Comparison of ENCODE assay signal across 27 cellular contexts in genomic region chr2:231376857-231377256, GRCh38. TPM values are rescaled to one million over a fixed set of nuclear protein-coding genes. Genes with fewer than 3 reads are reported as not detected.
DNase-seq lines count a peak whose midpoint lies in the region; ATAC-seq, FAIRE-seq and TF ChIP-seq lines count a peak whose summit lies in the region.
"Had no signal": no experiment of that assay in that cellular context is flagged by ENCODE, and none has a peak within 500 bp of the region (broad histone marks: within the 10 kb centered on the region; RNA-seq: fewer than 3 reads in every experiment).

No MANE protein-coding gene starts in this region.

- no peak overlapping the region for H2AFZ ChIP-seq in HepG2 (ENCODE audit: low read length)
- H2AFZ ChIP-seq: GM23248 had no signal

- no peak overlapping the region for H3K27ac ChIP-seq in HepG2 (ENCODE audit: extremely low read length, insufficient read depth, low read length)
- H3K27ac ChIP-seq in right lobe of liver = no peak overlapping the region
- H3K27ac ChIP-seq in upper lobe of right lung = no peak overlapping the region
- no peak overlapping the region for H3K27ac ChIP-seq in colonic mucosa
- H3K27ac ChIP-seq: BLaER1 treated with 17β-estradiol and CSF1 and Interleukin-3, amounts not matched to agents 10 nM and 100 nM; GM23248; KMS-11; SJSA1 had no signal

- peak overlapping the region; percentile 4 for H3K4me3 Mint-ChIP-seq in WTC11
- H3K4me3 Mint-ChIP-seq: CD4-positive, alpha-beta memory T cell had no signal

- H3K4me3 ChIP-seq in HepG2 (replicated peaks in 1 of 3; ENCODE audit: insufficient read depth in 1 of 3, low read depth in 2 of 3, low read length in 3 of 3) (no peak overlapping the region), right lobe of liver (no peak overlapping the region), iPS-15b (ENCODE audit: low read depth, low read length) (no peak overlapping the region), upper lobe of right lung (no peak overlapping the region), colonic mucosa (no peak overlapping the region)
- H3K4me3 ChIP-seq: BLaER1 treated with 17β-estradiol and CSF1 and Interleukin-3, amounts not matched to agents 10 nM and 100 nM; GM23248; SJSA1 had no signal

- POLR2A ChIA-PET in HepG2 (lab: Yijun Ruan, JAX) (interaction anchor here (0.5 kb wide), 1 partner anchor 75 kb away, joined by 3 read pairs; no protein-coding TSS in a partner anchor), WTC11 (lab: Charles Lee) (interaction anchor here (0.6 to 1.0 kb wide), 5 partner anchors 15 to 92 kb away, joined by 3 read pairs; no protein-coding TSS in a partner anchor)

- H3K27me3 Mint-ChIP-seq in WTC11 (ENCODE audit: low read depth) = no peaks in the 10 kb centered on the region; the same call in 1 of the 2 replicates

- no peak for ATAC-seq in HepG2
- no peak for ATAC-seq in right lobe of liver
- ATAC-seq in WTC11 = peak; percentile 46
- ATAC-seq in upper lobe of right lung = peak; percentile 61

- peaks cover 0 to 6% of the 10 kb centered on the region in 2 experiments; a peak in 3 of 5 replicates for H3K27me3 ChIP-seq in HepG2 (ENCODE audit: control insufficient read depth in 1 of 2, insufficient read depth in 2 of 2, low read length in 2 of 2)
- H3K27me3 ChIP-seq in right lobe of liver = no peaks in the 10 kb centered on the region
- H3K27me3 ChIP-seq in iPS-15b (ENCODE audit: control insufficient read depth, insufficient read depth, low read length) = no peaks in the 10 kb centered on the region
- H3K27me3 ChIP-seq in upper lobe of right lung = no peaks in the 10 kb centered on the region
- H3K27me3 ChIP-seq in colonic mucosa = no peaks in the 10 kb centered on the region
- H3K27me3 ChIP-seq: BLaER1 treated with 17β-estradiol and CSF1 and Interleukin-3, amounts not matched to agents 10 nM and 100 nM; SJSA1 had no signal

- CTCF ChIA-PET in HepG2 (lab: Yijun Ruan, JAX; ENCODE audit: low intra/inter-chr PET ratio, low total read pairs) = no interaction called here
- CTCF ChIA-PET in WTC11 (lab: Charles Lee) = interaction anchor here (0.7 to 2.3 kb wide), 10 partner anchors 11 to 71 kb away, joined by 3 to 16 read pairs (median 4); partner anchors contain the start of gene B3GNT7

- H3K4me2 ChIP-seq in HepG2 (ENCODE audit: low read depth, low read length) = no peak overlapping the region
- H3K4me2 ChIP-seq: BLaER1 treated with 17β-estradiol and CSF1 and Interleukin-3, amounts not matched to agents 10 nM and 100 nM; KMS-11 had no signal

- in situ Hi-C loops in HepG2 (cut with HindIII; ENCODE audit: extremely low pct_ligation_motif_present, low pct_unique_long_range_greater_than_20kb) = no loop called here

- no peak for TF ChIP-seq RAD21 in HepG2 (CRISPR knock-in tag; IDR thresholded peaks at IDR 0.05)

- H3K4me1 ChIP-seq in HepG2 (ENCODE audit: insufficient read depth, low read length) = peaks cover 24% of the 10 kb centered on the region
- no peaks in the 10 kb centered on the region for H3K4me1 ChIP-seq in right lobe of liver
- H3K4me1 ChIP-seq in iPS-15b (ENCODE audit: control insufficient read depth, insufficient read depth, low read length) = peaks cover 13% of the 10 kb centered on the region
- H3K4me1 ChIP-seq in upper lobe of right lung = no peaks in the 10 kb centered on the region
- peaks cover 6% of the 10 kb centered on the region for H3K4me1 ChIP-seq in colonic mucosa

- H3K9ac ChIP-seq in HepG2 (ENCODE audit: insufficient read depth, low read depth, low read length) (no peak overlapping the region), iPS-15b (ENCODE audit: low read depth, low read length) (peak overlapping the region; percentile 4), colonic mucosa (ENCODE audit: low read depth in 2 of 2, low read length in 2 of 2) (no peak overlapping the region)
- H3K9ac ChIP-seq: BLaER1 treated with 17β-estradiol and CSF1 and Interleukin-3, amounts not matched to agents 10 nM and 100 nM; GM23248; KMS-11 had no signal

- peaks cover 66% of the 10 kb centered on the region for H3K4me1 Mint-ChIP-seq in WTC11
- H3K4me1 Mint-ChIP-seq: CD4-positive, alpha-beta memory T cell had no signal

- 66% methylated on average over 8 of the region's 8 CpGs for WGBS in HepG2 (ENCODE audit: low lambda C conversion rate)
- 57% methylated on average over 8 of the region's 8 CpGs for WGBS in right lobe of liver (ENCODE audit: insufficient coverage, low coverage, low lambda C conversion rate, missing lambda C conversion rate)

- H3K36me3 ChIP-seq in HepG2 (replicated peaks in 1 of 2; ENCODE audit: control insufficient read depth in 1 of 2, insufficient read depth in 2 of 2, low read length in 2 of 2) (no peaks in the 10 kb centered on the region), right lobe of liver (no peaks in the 10 kb centered on the region), iPS-15b (ENCODE audit: control insufficient read depth, insufficient read depth, low read length) (peaks cover 2% of the 10 kb centered on the region), upper lobe of right lung (no peaks in the 10 kb centered on the region), colonic mucosa (no peaks in the 10 kb centered on the region)
- H3K36me3 ChIP-seq: BLaER1 treated with 17β-estradiol and CSF1 and Interleukin-3, amounts not matched to agents 10 nM and 100 nM; SJSA1 had no signal

- H3K36me3 Mint-ChIP-seq in WTC11 = peaks cover 3% of the 10 kb centered on the region; the same call in 1 of the 2 replicates
- H3K36me3 Mint-ChIP-seq: CD4-positive, alpha-beta memory T cell had no signal

- TF ChIP-seq POLR2A in HepG2 (IDR thresholded peaks at IDR 0.05; ENCODE audit: insufficient read depth in 1 of 2, low read depth in 2 of 2, low read length in 2 of 2) (no peak), right lobe of liver (IDR thresholded peaks at IDR 0.05) (no peak)

- BruUV-seq in HepG2 (replicated peaks; lab: Mats Ljungman, UMichigan) = no TSS peak

- FAIRE-seq in HepG2 (lab: Jason Lieb, UNC) = no peak
- FAIRE-seq: G401.6, GM12892, RCC 7860 had no signal

- H3K9me3 Mint-ChIP-seq in WTC11 = no peaks in the 10 kb centered on the region
- H3K9me3 Mint-ChIP-seq: CD4-positive, alpha-beta memory T cell had no signal

- H4K20me1 ChIP-seq in HepG2 (ENCODE audit: insufficient read depth, low read length) = no peaks in the 10 kb centered on the region
- H4K20me1 ChIP-seq: BLaER1 treated with 17β-estradiol and CSF1 and Interleukin-3, amounts not matched to agents 10 nM and 100 nM had no signal

- intact Hi-C loops in HepG2 (cut with micrococcal nuclease; ENCODE audit: unreplicated experiment) (no loop called here), right lobe of liver (cut with DNase I) (no loop called here), upper lobe of right lung (cut with DNase I) (no loop called here), colonic mucosa (cut with DNase I) (no loop called here)

- H3K27ac Mint-ChIP-seq in WTC11 = peak overlapping the region; percentile 97

- no peaks in the 10 kb centered on the region for H3K79me2 ChIP-seq in HepG2 (ENCODE audit: insufficient read depth, low read length)

- DNase-seq in HepG2 (ENCODE audit: low spot score) (no peak), right lobe of liver (no peak), WTC11 (ENCODE audit: low spot score) (peak; percentile 38), upper lobe of right lung (no peak), HCEC 1CT (no peak), colonic mucosa (no peak)
- DNase-seq in activated CD4-positive, alpha-beta T cell treated with anti-CD3 and anti-CD28 coated beads, Interleukin-2, amount 50 U/mL, for 48 hours = no peak
- DNase-seq: 8988T; Caco-2; CD4-positive, alpha-beta memory T cell; DMS153; GM23248; MV-4-11; NCI-H1694; NCI-H2081; NCI-H2171; NCI-H345; NCI-H524; NCI-H774; NK-92 treated with Interleukin-12 subunit alpha and Interleukin-12 subunit beta, amount 100 ng/mL, for 24 hours had no signal

- H3K9me3 ChIP-seq in HepG2 (ENCODE audit: low read length) (no peaks in the 10 kb centered on the region), right lobe of liver (no peaks in the 10 kb centered on the region), iPS-15b (ENCODE audit: control insufficient read depth, insufficient read depth, low read length) (no peaks in the 10 kb centered on the region), upper lobe of right lung (no peaks in the 10 kb centered on the region), colonic mucosa (no peaks in the 10 kb centered on the region)
- H3K9me3 ChIP-seq: BLaER1 treated with 17β-estradiol and CSF1 and Interleukin-3, amounts not matched to agents 10 nM and 100 nM; Caco-2; SJSA1 had no signal

- no peak for TF ChIP-seq EP300 in HepG2 (IDR thresholded peaks at IDR 0.05; ENCODE audit: low read depth in 2 of 2, low read length in 2 of 2)
- TF ChIP-seq EP300 in HepG2 (CRISPR knock-in tag; IDR thresholded peaks at IDR 0.05; ENCODE audit: borderline replicate concordance) = no peak

- TF ChIP-seq CTCF in HepG2 (CRISPR knock-in tag; IDR thresholded peaks at IDR 0.05) (no peak), right lobe of liver (IDR thresholded peaks at IDR 0.05) (no peak), WTC11 (IDR thresholded peaks at IDR 0.05) (no peak), upper lobe of right lung (IDR thresholded peaks at IDR 0.05) (no peak), colonic mucosa (IDR thresholded peaks at IDR 0.05) (no peak)

RNA-seq across cellular contexts. Expression of gene B3GNT7, which starts 18.7 kb away (rescaled TPM):
- 0.24 TPM in 1 of 2 replicates, not detected in the other for total RNA-seq in HepG2 (2016; rRNA removed; fragmentation: Illumina TruSeq; extraction: Trizol)
- 0.18 TPM in 1 of 2 replicates, not detected in the other for total RNA-seq in HepG2 (2016; cell fraction: cytosol; rRNA removed; fragmentation: Illumina TruSeq; extraction: Trizol; ENCODE audit: low read depth)
- 0.13 and 0.24 TPM in 2 replicates for total RNA-seq in HepG2 (2016; cell fraction: insoluble cytoplasmic fraction; rRNA removed; fragmentation: Illumina TruSeq; extraction: Trizol)
- 0.07 and 0.19 TPM in 2 replicates for total RNA-seq in HepG2 (2016; cell fraction: membrane; rRNA removed; fragmentation: Illumina TruSeq; extraction: Trizol)
- 0.28 and 0.59 TPM in 2 replicates for total RNA-seq in HepG2 (2016; cell fraction: nucleus; rRNA removed; fragmentation: Illumina TruSeq; extraction: Trizol)
- 0.04 and 0.12 TPM in 2 replicates for polyA plus RNA-seq in HepG2 (2011; rRNA removed)
- 0.12 and 0.30 TPM in 2 replicates for polyA plus RNA-seq in HepG2 (2011; cell fraction: cytosol; rRNA removed)
- polyA plus RNA-seq in HepG2 (2011; cell fraction: nucleus; rRNA removed) = 0.21 and 0.24 TPM in 2 replicates
- polyA plus RNA-seq in HepG2 (2012) = 0.07 TPM in 1 of 2 replicates, not detected in the other
- 0.03 and 0.06 TPM in 2 replicates for polyA plus RNA-seq in HepG2 (2016; cell fraction: cytosol; fragmentation: Illumina TruSeq; extraction: Trizol; ENCODE audit: low read depth)
- 0.20 TPM in 1 of 2 replicates, not detected in the other for polyA plus RNA-seq in HepG2 (2016; cell fraction: insoluble cytoplasmic fraction; fragmentation: Illumina TruSeq; extraction: Trizol; ENCODE audit: low read depth)
- 0.10 and 0.13 TPM in 2 replicates for polyA plus RNA-seq in HepG2 (2016; cell fraction: membrane; fragmentation: Illumina TruSeq; extraction: Trizol; ENCODE audit: low read depth)
- 0.40 and 0.51 TPM in 2 replicates for polyA plus RNA-seq in HepG2 (2016; cell fraction: nucleus; fragmentation: Illumina TruSeq; extraction: Trizol; ENCODE audit: insufficient read depth, low read depth)
- 0.09 and 1.4 TPM in 2 replicates for polyA minus RNA-seq in HepG2 (2011; rRNA and poly(A)+ RNA removed; ENCODE audit: low replicate concordance)
- polyA minus RNA-seq in HepG2 (2011; cell fraction: cytosol; rRNA and poly(A)+ RNA removed) = 0.35 and 0.59 TPM in 2 replicates
- 0.64 TPM in 1 of 2 replicates, not detected in the other for polyA minus RNA-seq in HepG2 (2011; cell fraction: nucleus; rRNA and poly(A)+ RNA removed)
- total RNA-seq in right lobe of liver = 1 to 10 TPM in 3 of 6 experiments, under 1 TPM in 3; 0.73 to 5.3 (median 0.96) TPM
- total RNA-seq in WTC11 (2021) = 151 to 197 TPM (median 194 TPM) in 3 replicates
- 53.5 TPM for total RNA-seq in upper lobe of right lung
- total RNA-seq in colonic mucosa = 100 to 1,000 TPM; 244 to 258 TPM
- total RNA-seq: CD4-positive, alpha-beta memory T cell; GM23248; SJSA1 had no signal
- polyA plus RNA-seq: CD4-positive, alpha-beta memory T cell; GM23248 had no signal

Comparison
In these comparisons a context has a peak if more than half of its experiments do, and no peak if none do; other contexts are left out.
1. ATAC-seq: peak in WTC11 (single experiment) and upper lobe of right lung (single experiment); none in HepG2 (single experiment) and right lobe of liver (0 of 4).
2. Of the 50 proteins assayed by ChIP-seq in both HepG2 and WTC11: peak only in HepG2: none; only in WTC11: MAX; in both: ZNF263; in neither: 48.